ENCODE assay signal across 8 cellular contexts in genomic region chrX:123962006-123962485, GRCh38. TPM values are rescaled to one million over a fixed set of nuclear protein-coding genes. Genes with fewer than 3 reads are reported as not detected.
DNase-seq lines count a peak whose midpoint lies in the region; ATAC-seq and TF ChIP-seq lines count a peak whose summit lies in the region.

No MANE protein-coding gene starts in this region.

- peak overlapping the region; percentile 95 for H3K4me3 Mint-ChIP-seq in activated T-helper 1 cell treated with anti-CD3 and anti-CD28 coated beads, Interleukin-12 subunit alpha, Interleukin-12 subunit beta, Interleukin-2, Interleukin-4 antibody, amounts not matched to agents 30 ng/mL and 10 ng/mL and 1 ng/mL, durations not matched to agents 14 hours and 24 hours and 36 hours

- H3K36me3 ChIP-seq in BE2C = no peaks in the 10 kb centered on the region
- no peaks in the 10 kb centered on the region for H3K36me3 ChIP-seq in HAP-1 (replicated peaks)
- H3K36me3 ChIP-seq in spleen = no peaks in the 10 kb centered on the region

- no peak for ATAC-seq in omental fat pad (ENCODE audit: low FRiP score)

- DNase-seq in BE2C = no peak
- DNase-seq in HAP-1 (ENCODE audit: low spot score in 2 of 2) = peak in 1 of 2 experiments; percentile 61
- no peak for DNase-seq in activated T-helper 1 cell treated with anti-CD3 and anti-CD28 coated beads, Interleukin-12 subunit alpha, Interleukin-12 subunit beta, Interleukin-2, Interleukin-4 antibody, amounts not matched to agents 30 ng/mL and 10 ng/mL and 1 ng/mL, durations not matched to agents 14 hours and 24 hours and 36 hours (ENCODE audit: low spot score)
- no peak for DNase-seq in spleen
- no peak for DNase-seq in pons (ENCODE audit: low spot score)
- DNase-seq in omental fat pad (ENCODE audit: low spot score) = no peak
- no peak for DNase-seq in NCI-H526 treated with DMSO at 0.1 percent for 48 hours (lab: John Stamatoyannopoulos, UW)

- intact Hi-C loops in activated T-helper 1 cell treated with anti-CD3 and anti-CD28 coated beads, Interleukin-12 subunit alpha, Interleukin-12 subunit beta, Interleukin-2, Interleukin-4 antibody, amounts not matched to agents 30 ng/mL and 10 ng/mL and 1 ng/mL, durations not matched to agents 14 hours and 24 hours and 36 hours (cut with micrococcal nuclease) = loop anchor here (2.0 to 5.0 kb wide), 4 partner anchors 85 to 1335 kb away; no protein-coding TSS in a partner anchor
- intact Hi-C loops in spleen (cut with DNase I; ENCODE audit: low total_unique reads) = no loop called here

- H3K27me3 ChIP-seq in BE2C (no peaks in the 10 kb centered on the region), HAP-1 (ENCODE audit: low read depth) (no peaks in the 10 kb centered on the region), spleen (replicated peaks in 1 of 7) (no peaks in the 10 kb centered on the region)

- H3K27ac Mint-ChIP-seq in activated T-helper 1 cell treated with anti-CD3 and anti-CD28 coated beads, Interleukin-12 subunit alpha, Interleukin-12 subunit beta, Interleukin-2, Interleukin-4 antibody, amounts not matched to agents 30 ng/mL and 10 ng/mL and 1 ng/mL, durations not matched to agents 14 hours and 24 hours and 36 hours = peak overlapping the region; percentile 98

- H3K9me3 ChIP-seq in BE2C (no peaks in the 10 kb centered on the region), HAP-1 (no peaks in the 10 kb centered on the region), spleen (no peaks in the 10 kb centered on the region)

- H3K27me3 Mint-ChIP-seq in activated T-helper 1 cell treated with anti-CD3 and anti-CD28 coated beads, Interleukin-12 subunit alpha, Interleukin-12 subunit beta, Interleukin-2, Interleukin-4 antibody, amounts not matched to agents 30 ng/mL and 10 ng/mL and 1 ng/mL, durations not matched to agents 14 hours and 24 hours and 36 hours (ENCODE audit: insufficient read depth) = peaks cover 2% of the 10 kb centered on the region

- peaks cover 9% of the 10 kb centered on the region for H3K36me3 Mint-ChIP-seq in activated T-helper 1 cell treated with anti-CD3 and anti-CD28 coated beads, Interleukin-12 subunit alpha, Interleukin-12 subunit beta, Interleukin-2, Interleukin-4 antibody, amounts not matched to agents 30 ng/mL and 10 ng/mL and 1 ng/mL, durations not matched to agents 14 hours and 24 hours and 36 hours (ENCODE audit: low read depth)

- TF ChIP-seq POLR2A in spleen (IDR thresholded peaks at IDR 0.05) = no peak

- peak overlapping the region; percentile 84 to 99 (median 99) for H3K27ac ChIP-seq in spleen

- in situ Hi-C loops in HAP-1 (cut with MboI; ENCODE audit: low sequenced_read_pairs) = no loop called here

- WGBS in spleen, 5 donors = 1 to 35% (median 1%) methylated on average over 18 to 24 of the region's 24 CpGs

- peaks cover 46% of the 10 kb centered on the region for H3K4me1 Mint-ChIP-seq in activated T-helper 1 cell treated with anti-CD3 and anti-CD28 coated beads, Interleukin-12 subunit alpha, Interleukin-12 subunit beta, Interleukin-2, Interleukin-4 antibody, amounts not matched to agents 30 ng/mL and 10 ng/mL and 1 ng/mL, durations not matched to agents 14 hours and 24 hours and 36 hours (ENCODE audit: low read depth)

- H3K4me1 ChIP-seq in BE2C (no peaks in the 10 kb centered on the region), HAP-1 (peaks cover 29% of the 10 kb centered on the region), spleen (peaks cover 8 to 48% (median 19%) of the 10 kb centered on the region in 6 donors)

- peak overlapping the region; percentile 85 for H3K4me3 ChIP-seq in BE2C (ENCODE audit: low read depth, low read length)
- H3K4me3 ChIP-seq in HAP-1 = peak overlapping the region; percentile 75
- peak overlapping the region; percentile 72 for H3K4me3 ChIP-seq in iPS-11a (ENCODE audit: low read depth, low read length)
- peak overlapping the region; percentile 37 to 82 (median 57) for H3K4me3 ChIP-seq in spleen

- TF ChIP-seq CTCF in BE2C (IDR thresholded peaks at IDR 0.05; ENCODE audit: low read depth, low read length) (no peak), spleen (IDR thresholded peaks at IDR 0.05 in 8 of 11, conservative IDR thresholded peaks at IDR 0.05 in 3 of 11) (no peak), omental fat pad (IDR thresholded peaks at IDR 0.05) (no peak)

- no peaks in the 10 kb centered on the region for H3K9me3 Mint-ChIP-seq in activated T-helper 1 cell treated with anti-CD3 and anti-CD28 coated beads, Interleukin-12 subunit alpha, Interleukin-12 subunit beta, Interleukin-2, Interleukin-4 antibody, amounts not matched to agents 30 ng/mL and 10 ng/mL and 1 ng/mL, durations not matched to agents 14 hours and 24 hours and 36 hours

RNA-seq across cellular contexts. Expression of gene STAG2, which starts 0.5 kb away (rescaled TPM):
- 33.1 TPM for polyA plus RNA-seq in BE2C (2012; ENCODE audit: insufficient read depth, insufficient read length, low read depth)
- total RNA-seq in activated T-helper 1 cell treated with anti-CD3 and anti-CD28 coated beads, Interleukin-12 subunit alpha, Interleukin-12 subunit beta, Interleukin-2, Interleukin-4 antibody, amounts not matched to agents 30 ng/mL and 10 ng/mL and 1 ng/mL, durations not matched to agents 14 hours and 24 hours and 36 hours = 117 TPM in 2 replicates
- total RNA-seq in spleen (100 to 1,000 TPM in 3 of 7 donors, 10 to 100 TPM in 4; 83.3 to 106 (median 97.8) TPM), omental fat pad (10 to 100 TPM; 41.4 to 83.2 (median 58.9) TPM)
- 10 to 100 TPM; 17.9 to 23.0 (median 21.6) TPM for polyA plus RNA-seq in spleen
